In the genomic region with DNA sequence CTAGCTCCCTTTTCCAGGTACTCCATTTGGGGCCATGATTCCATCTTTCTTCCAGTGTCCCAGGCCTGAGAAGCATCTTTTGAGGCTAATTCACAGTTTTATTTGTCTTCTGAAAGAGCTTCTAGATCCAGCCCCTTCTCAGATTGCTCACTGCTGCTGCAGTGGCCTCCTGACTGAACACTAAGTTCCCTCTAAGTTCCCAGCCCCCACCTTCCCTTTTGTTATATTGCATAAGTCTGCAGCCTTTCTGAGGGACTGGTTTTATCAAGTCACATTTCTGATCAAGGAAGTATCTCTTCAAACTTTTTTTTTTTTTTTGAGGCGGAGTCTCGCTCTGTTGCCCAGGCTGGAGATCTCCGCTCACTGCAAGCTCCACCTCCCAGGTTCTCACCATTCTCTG, we compare ENCODE assay signal across 9 cellular contexts. TPM values are rescaled to one million over a fixed set of nuclear protein-coding genes. Genes with fewer than 3 reads are reported as not detected.
DNase-seq lines count a peak whose midpoint lies in the region; ATAC-seq and TF ChIP-seq lines count a peak whose summit lies in the region.
"Had no signal": no experiment of that assay in that cellular context is flagged by ENCODE, and none has a peak within 500 bp of the region (broad histone marks: within the 10 kb centered on the region; RNA-seq: fewer than 3 reads in every experiment).

No MANE protein-coding gene starts in this region.

- H3K4me2 ChIP-seq in mesenchymal stem cell (ENCODE audit: low read length, poor library complexity, severe bottlenecking) (no peak overlapping the region), GM23338 (no peak overlapping the region)

- H3K27ac ChIP-seq in dorsolateral prefrontal cortex = peak overlapping the region in 30 of 59 donors; percentile 1 to 72 (median 43)
- no peak overlapping the region for H3K27ac ChIP-seq in mesenchymal stem cell (ENCODE audit: low read length, poor library complexity, severe bottlenecking)
- peak overlapping the region; percentile 20 to 42 for H3K27ac ChIP-seq in tibial artery
- H3K27ac ChIP-seq in GM23338 (ENCODE audit: low read depth) = no peak overlapping the region

- no peaks in the 10 kb centered on the region for H3K9me3 Mint-ChIP-seq in activated CD4-positive, alpha-beta memory T cell treated with anti-CD3 and anti-CD28 coated beads for 36 hours
- H3K9me3 Mint-ChIP-seq in activated CD4-positive, alpha-beta memory T cell treated with anti-CD3 and anti-CD28 coated beads, Interleukin-2, amount 10 ng/mL, durations not matched to agents 7 days and 5 days = no peaks in the 10 kb centered on the region
- no peaks in the 10 kb centered on the region for H3K9me3 Mint-ChIP-seq in GM23338

- TF ChIP-seq CTCF in dorsolateral prefrontal cortex (IDR thresholded peaks at IDR 0.05 in 54 of 56, conservative IDR thresholded peaks at IDR 0.05 in 2 of 56; ENCODE audit: low read depth in 1 of 56, partially characterized antibody in 56 of 56) (no peak), tibial artery (IDR thresholded peaks at IDR 0.05) (no peak), GM23338 (conservative IDR thresholded peaks at IDR 0.05; ENCODE audit: low read depth in 2 of 2) (no peak)

- H2AK5ac ChIP-seq in mesenchymal stem cell (ENCODE audit: low read length, severe bottlenecking) = no peak overlapping the region

- H3F3A ChIP-seq in GM23338 (replicated peaks; ENCODE audit: low read depth) = peaks cover 26% of the 10 kb centered on the region; the same call in 1 of the 2 replicates

- peaks cover 45% of the 10 kb centered on the region for H3K36me3 Mint-ChIP-seq in activated CD4-positive, alpha-beta memory T cell treated with anti-CD3 and anti-CD28 coated beads for 36 hours
- peaks cover 61% of the 10 kb centered on the region for H3K36me3 Mint-ChIP-seq in activated CD4-positive, alpha-beta memory T cell treated with anti-CD3 and anti-CD28 coated beads, Interleukin-2, amount 10 ng/mL, durations not matched to agents 7 days and 5 days (ENCODE audit: low read depth)
- peaks cover 86% of the 10 kb centered on the region for H3K36me3 Mint-ChIP-seq in GM23338 (ENCODE audit: low read depth)

- H2BK12ac ChIP-seq in mesenchymal stem cell (ENCODE audit: low read length in 2 of 2) = no peak overlapping the region

- H4K8ac ChIP-seq in mesenchymal stem cell (ENCODE audit: low read length) = no peak overlapping the region

- no peak overlapping the region for H2BK120ac ChIP-seq in mesenchymal stem cell (ENCODE audit: low read depth, low read length)

- peaks cover 29 to 52% of the 10 kb centered on the region in 2 experiments for H3K36me3 ChIP-seq in mesenchymal stem cell (ENCODE audit: control insufficient read depth in 1 of 2, insufficient read depth in 2 of 2, low read depth in 1 of 2, low read length in 2 of 2)
- H3K36me3 ChIP-seq in tibial artery = peaks cover 26 to 54% (median 38%) of the 10 kb centered on the region in 3 donors
- H3K36me3 ChIP-seq in GM23338 (ENCODE audit: insufficient read depth) = peaks cover 67% of the 10 kb centered on the region

- no peak overlapping the region for H3K4ac ChIP-seq in mesenchymal stem cell (ENCODE audit: low read depth in 1 of 2, low read length in 2 of 2)

- peaks cover 12% of the 10 kb centered on the region for H3K4me1 ChIP-seq in mesenchymal stem cell (ENCODE audit: control insufficient read depth, insufficient read depth, low read depth, low read length)
- peaks cover 0 to 36% (median 3%) of the 10 kb centered on the region in 4 donors for H3K4me1 ChIP-seq in tibial artery
- H3K4me1 ChIP-seq in GM23338 (ENCODE audit: insufficient read depth) = peaks cover 4% of the 10 kb centered on the region; the same call in 1 of the 2 replicates

- H2BK5ac ChIP-seq in mesenchymal stem cell (ENCODE audit: low read depth, low read length, poor library complexity, severe bottlenecking) = no peak overlapping the region

- no peak overlapping the region for H3K14ac ChIP-seq in mesenchymal stem cell (ENCODE audit: low read length in 2 of 2)

- no peak overlapping the region for H3K4me3 Mint-ChIP-seq in activated CD4-positive, alpha-beta memory T cell treated with anti-CD3 and anti-CD28 coated beads for 36 hours
- no peak overlapping the region for H3K4me3 Mint-ChIP-seq in activated CD4-positive, alpha-beta memory T cell treated with anti-CD3 and anti-CD28 coated beads, Interleukin-2, amount 10 ng/mL, durations not matched to agents 7 days and 5 days
- no peak overlapping the region for H3K4me3 Mint-ChIP-seq in GM23338

- DNase-seq in activated CD4-positive, alpha-beta memory T cell treated with anti-CD3 and anti-CD28 coated beads for 36 hours = no peak
- DNase-seq in activated CD4-positive, alpha-beta memory T cell treated with anti-CD3 and anti-CD28 coated beads, Interleukin-2, amount 10 ng/mL, durations not matched to agents 7 days and 5 days = no peak
- DNase-seq in dorsolateral prefrontal cortex (no peak), mesenchymal stem cell (peak; percentile 42), tibial artery (peak in 1 of 2 donors; percentile 60), NCI-H1105 (lab: John Stamatoyannopoulos, UW) (no peak), GM23338 (ENCODE audit: low spot score) (no peak)
- DNase-seq: 8988T had no signal

- no peaks in the 10 kb centered on the region for H3K27me3 Mint-ChIP-seq in activated CD4-positive, alpha-beta memory T cell treated with anti-CD3 and anti-CD28 coated beads for 36 hours
- no peaks in the 10 kb centered on the region for H3K27me3 Mint-ChIP-seq in activated CD4-positive, alpha-beta memory T cell treated with anti-CD3 and anti-CD28 coated beads, Interleukin-2, amount 10 ng/mL, durations not matched to agents 7 days and 5 days
- peaks cover 8% of the 10 kb centered on the region for H3K27me3 Mint-ChIP-seq in GM23338 (ENCODE audit: insufficient read depth, low read depth, poor library complexity)

- H2BK15ac ChIP-seq in mesenchymal stem cell (ENCODE audit: low read depth, poor library complexity, severe bottlenecking) = no peak overlapping the region

- 90% methylated on average over 2 of the region's 3 CpGs for WGBS in mesenchymal stem cell

- peaks cover 53% of the 10 kb centered on the region for H3K4me1 Mint-ChIP-seq in activated CD4-positive, alpha-beta memory T cell treated with anti-CD3 and anti-CD28 coated beads for 36 hours (ENCODE audit: low read depth)
- H3K4me1 Mint-ChIP-seq in activated CD4-positive, alpha-beta memory T cell treated with anti-CD3 and anti-CD28 coated beads, Interleukin-2, amount 10 ng/mL, durations not matched to agents 7 days and 5 days = peaks cover 39% of the 10 kb centered on the region
- peaks cover 2% of the 10 kb centered on the region; the same call in 2 of the 3 replicates for H3K4me1 Mint-ChIP-seq in GM23338

- peaks cover 8% of the 10 kb centered on the region for H3K79me1 ChIP-seq in mesenchymal stem cell (replicated peaks; ENCODE audit: low read length, poor library complexity, severe bottlenecking)

- peak overlapping the region; percentile 31 for H3K27ac Mint-ChIP-seq in activated CD4-positive, alpha-beta memory T cell treated with anti-CD3 and anti-CD28 coated beads for 36 hours
- H3K27ac Mint-ChIP-seq in activated CD4-positive, alpha-beta memory T cell treated with anti-CD3 and anti-CD28 coated beads, Interleukin-2, amount 10 ng/mL, durations not matched to agents 7 days and 5 days = no peak overlapping the region
- no peak overlapping the region for H3K27ac Mint-ChIP-seq in GM23338

- no peak overlapping the region for H2AFZ ChIP-seq in mesenchymal stem cell (ENCODE audit: low read depth, low read length)
- H2AFZ ChIP-seq in GM23338 = no peak overlapping the region

- no peak overlapping the region for H4K91ac ChIP-seq in mesenchymal stem cell (ENCODE audit: low read length)

- no peaks in the 10 kb centered on the region for H3K9me2 ChIP-seq in GM23338 (ENCODE audit: insufficient read depth)

- no peak overlapping the region for H3K23ac ChIP-seq in mesenchymal stem cell (ENCODE audit: low read length in 2 of 2)

- no peak overlapping the region for H3K18ac ChIP-seq in mesenchymal stem cell (ENCODE audit: low read depth in 1 of 2, low read length in 2 of 2)

- CTCF ChIA-PET in activated CD4-positive, alpha-beta memory T cell treated with anti-CD3 and anti-CD28 coated beads for 36 hours (lab: Charles Lee) = interaction anchor here (0.6 to 1.7 kb wide), 4 partner anchors 10 to 51 kb away, joined by 3 to 7 read pairs (median 3); no protein-coding TSS in a partner anchor
- CTCF ChIA-PET in activated CD4-positive, alpha-beta memory T cell treated with anti-CD3 and anti-CD28 coated beads, Interleukin-2, amount 10 ng/mL, durations not matched to agents 7 days and 5 days (lab: Charles Lee) = interaction anchor here (0.9 to 1.3 kb wide), 2 partner anchors 9 to 10 kb away, joined by 3 to 4 read pairs; a partner anchor contains a TSS

- H3K9me3 ChIP-seq in mesenchymal stem cell (ENCODE audit: control insufficient read depth, low read length) (no peaks in the 10 kb centered on the region), tibial artery (no peaks in the 10 kb centered on the region)

- intact Hi-C loops in activated CD4-positive, alpha-beta memory T cell treated with anti-CD3 and anti-CD28 coated beads for 36 hours (cut with micrococcal nuclease) = no loop called here
- intact Hi-C loops in dorsolateral prefrontal cortex (cut with DNase I) (no loop called here), tibial artery (cut with DNase I; ENCODE audit: low total_unique reads) (no loop called here)

- H3K27me3 ChIP-seq in dorsolateral prefrontal cortex (no peaks in the 10 kb centered on the region), mesenchymal stem cell (ENCODE audit: control insufficient read depth in 1 of 2, insufficient read depth in 1 of 2, low read length in 2 of 2) (no peaks in the 10 kb centered on the region), tibial artery (no peaks in the 10 kb centered on the region), GM23338 (ENCODE audit: insufficient read depth) (no peaks in the 10 kb centered on the region)

- POLR2A ChIA-PET in activated CD4-positive, alpha-beta memory T cell treated with anti-CD3 and anti-CD28 coated beads for 36 hours (lab: Charles Lee) = interaction anchor here (1.2 to 2.0 kb wide), 2 partner anchors 9 to 10 kb away, joined by 3 to 5 read pairs; no protein-coding TSS in a partner anchor
- POLR2A ChIA-PET in activated CD4-positive, alpha-beta memory T cell treated with anti-CD3 and anti-CD28 coated beads, Interleukin-2, amount 10 ng/mL, durations not matched to agents 7 days and 5 days (lab: Charles Lee) = interaction anchor here (1.0 to 2.7 kb wide), 3 partner anchors 10 to 625 kb away, joined by 3 to 15 read pairs (median 3); a partner anchor contains a TSS

- H3K4me3 ChIP-seq in dorsolateral prefrontal cortex = no peak overlapping the region
- H3K4me3 ChIP-seq in mesenchymal stem cell (ENCODE audit: insufficient read depth in 1 of 2, low read depth in 1 of 2, low read length in 2 of 2) = peak overlapping the region in 1 of 2 experiments; percentile 45
- H3K4me3 ChIP-seq in tibial artery = no peak overlapping the region
- H3K4me3 ChIP-seq in GM23338 = no peak overlapping the region

- no peak for ATAC-seq in GM23338
- ATAC-seq in GM19467 (IDR thresholded peaks at IDR 0.05; ENCODE audit: unreplicated experiment) = no peak

- H4K20me1 ChIP-seq in GM23338 (replicated peaks; ENCODE audit: insufficient read depth) = peaks cover 47% of the 10 kb centered on the region

- peak overlapping the region; percentile 66 for H3K9ac ChIP-seq in mesenchymal stem cell (ENCODE audit: low read length)

- H3K79me2 ChIP-seq in GM23338 (replicated peaks; ENCODE audit: insufficient read depth) = peaks cover 100% of the 10 kb centered on the region

RNA-seq across cellular contexts. Expression of a gene that starts 10.7 kb away (rescaled TPM):
- total RNA-seq in activated CD4-positive, alpha-beta memory T cell treated with anti-CD3 and anti-CD28 coated beads for 36 hours = 100 to 1,000 TPM; 131 to 133 TPM
- 100 to 1,000 TPM; 134 to 135 TPM for total RNA-seq in activated CD4-positive, alpha-beta memory T cell treated with anti-CD3 and anti-CD28 coated beads, Interleukin-2, amount 10 ng/mL, durations not matched to agents 7 days and 5 days
- 100 to 1,000 TPM in 1 of 120 experiments, 10 to 100 TPM in 119; 50.9 to 101 (median 67.3) TPM for total RNA-seq in dorsolateral prefrontal cortex
- 75.9 TPM for polyA plus RNA-seq in mesenchymal stem cell (2013, experiment 1 of 2)
- polyA plus RNA-seq in mesenchymal stem cell (2013, experiment 2 of 2) = 76.3 TPM
- total RNA-seq in GM23338 (2014; rRNA removed; shearing (Covaris generic)) = 152 and 177 TPM in 2 replicates
- polyA plus RNA-seq in GM23338 (2016; fragmentation: Nextera tagmentation; extraction: Ambion mirVana) = 61.2 and 69.3 TPM in 2 replicates

RNA-seq across cellular contexts. Expression of a gene that starts 28.3 kb away (rescaled TPM):
- total RNA-seq in activated CD4-positive, alpha-beta memory T cell treated with anti-CD3 and anti-CD28 coated beads for 36 hours = under 1 TPM; 0.24 to 0.83 TPM
- under 1 TPM; 0.25 to 0.55 TPM for total RNA-seq in activated CD4-positive, alpha-beta memory T cell treated with anti-CD3 and anti-CD28 coated beads, Interleukin-2, amount 10 ng/mL, durations not matched to agents 7 days and 5 days
- total RNA-seq in dorsolateral prefrontal cortex = 1 to 10 TPM in 3 of 120 experiments, under 1 TPM in 38, not detected in 79; 0.11 to 1.7 (median 0.39) TPM
- polyA plus RNA-seq in mesenchymal stem cell (2013, experiment 1 of 2) = not detected
- 0.04 TPM for polyA plus RNA-seq in mesenchymal stem cell (2013, experiment 2 of 2)
- 0.35 TPM in 1 of 2 replicates, not detected in the other for total RNA-seq in GM23338 (2014; rRNA removed; shearing (Covaris generic))
- not detected in 2 replicates for polyA plus RNA-seq in GM23338 (2016; fragmentation: Nextera tagmentation; extraction: Ambion mirVana)

Comparison
In these comparisons a context has a peak if more than half of its experiments do, and no peak if none do; other contexts are left out.
1. H3K27ac ChIP-seq: peak in dorsolateral prefrontal cortex (30 of 59) and tibial artery (2 of 2); none in mesenchymal stem cell (single experiment) and GM23338 (single experiment).